Comparison of ENCODE assay signal across 9 cellular contexts in genomic region chr22:31625661-31626426, GRCh38. TPM values are rescaled to one million over a fixed set of nuclear protein-coding genes. Genes with fewer than 3 reads are reported as not detected.
A peak's percentile ranks its signal among the peaks of the same experiment; 100 is the strongest.
DNase-seq lines count a peak whose midpoint lies in the region; ATAC-seq and TF ChIP-seq lines count a peak whose summit lies in the region.
"Had no signal": no experiment of that assay in that cellular context is flagged by ENCODE, and none has a peak within 500 bp of the region (broad histone marks: within the 10 kb centered on the region; RNA-seq: fewer than 3 reads in every experiment).

No MANE protein-coding gene starts in this region.

- peaks cover 92% of the 10 kb centered on the region for H4K20me1 ChIP-seq in BLaER1

- H3K9me3 Mint-ChIP-seq in natural killer cell treated with Interleukin-12 subunit alpha and Interleukin-12 subunit beta and Interleukin-15 and Interleukin-18, amount 100 ng/mL, for 72 hours: no peaks in the 10 kb centered on the region

- TF ChIP-seq POLR2A in Peyer's patch (IDR thresholded peaks at IDR 0.05): no peak

- H3K4me1 Mint-ChIP-seq in natural killer cell treated with Interleukin-12 subunit alpha and Interleukin-12 subunit beta and Interleukin-15 and Interleukin-18, amount 100 ng/mL, for 72 hours (ENCODE audit: low read depth in 2 of 2): peaks cover 21 to 52% of the 10 kb centered on the region in 2 donors

- H3K4me2 ChIP-seq in BLaER1: peak overlapping the region; percentile 89

- ATAC-seq in esophagus mucosa (peak; percentile 8), HG03439 (IDR thresholded peaks at IDR 0.05; ENCODE audit: unreplicated experiment) (no peak), HG02938 (IDR thresholded peaks at IDR 0.05; ENCODE audit: unreplicated experiment) (no peak)
- no peak for ATAC-seq in natural killer cell treated with Interleukin-12 subunit alpha and Interleukin-12 subunit beta and Interleukin-15 and Interleukin-18, amount 100 ng/mL, for 72 hours

- DNase-seq in Peyer's patch (peak in 1 of 3 donors; percentile 59), SIG-M5 (lab: John Stamatoyannopoulos, UW) (no peak), NCI-H1930 (lab: John Stamatoyannopoulos, UW) (no peak)
- no peak for DNase-seq in natural killer cell treated with Interleukin-12 subunit alpha and Interleukin-12 subunit beta and Interleukin-15 and Interleukin-18, amount 100 ng/mL, for 72 hours (ENCODE audit: low spot score)
- DNase-seq: NCI-H2107 had no signal

- TF ChIP-seq CTCF in Peyer's patch (IDR thresholded peaks at IDR 0.05): no peak

- H3K9me3 ChIP-seq in BLaER1 (no peaks in the 10 kb centered on the region), Peyer's patch (no peaks in the 10 kb centered on the region)

- H3K27me3 ChIP-seq in BLaER1: no peaks in the 10 kb centered on the region
- no peaks in the 10 kb centered on the region for H3K27me3 ChIP-seq in Peyer's patch

- H3K4me1 ChIP-seq in BLaER1 (peaks cover 75% of the 10 kb centered on the region), Peyer's patch (peaks cover 0 to 48% (median 8%) of the 10 kb centered on the region in 4 donors)

- H3K4me3 ChIP-seq in BLaER1 (no peak overlapping the region), Peyer's patch (peak overlapping the region in 1 of 4 donors; percentile 14)

- H3K9ac ChIP-seq in BLaER1: peak overlapping the region; percentile 48; the same call in 1 of the 2 replicates

- peak overlapping the region; percentile 67 for H3K27ac ChIP-seq in BLaER1
- peak overlapping the region in 3 of 4 donors; percentile 4 to 49 (median 25) for H3K27ac ChIP-seq in Peyer's patch

- H3K27ac Mint-ChIP-seq in natural killer cell treated with Interleukin-12 subunit alpha and Interleukin-12 subunit beta and Interleukin-15 and Interleukin-18, amount 100 ng/mL, for 72 hours: peak overlapping the region; percentile 55 to 85

- H3K4me3 Mint-ChIP-seq in natural killer cell treated with Interleukin-12 subunit alpha and Interleukin-12 subunit beta and Interleukin-15 and Interleukin-18, amount 100 ng/mL, for 72 hours: no peak overlapping the region

- peaks cover 73% of the 10 kb centered on the region for H3K36me3 ChIP-seq in BLaER1
- peaks cover 0 to 15% (median 0%) of the 10 kb centered on the region in 3 donors for H3K36me3 ChIP-seq in Peyer's patch

- H3K36me3 Mint-ChIP-seq in natural killer cell treated with Interleukin-12 subunit alpha and Interleukin-12 subunit beta and Interleukin-15 and Interleukin-18, amount 100 ng/mL, for 72 hours: no peaks in the 10 kb centered on the region

- H3K27me3 Mint-ChIP-seq in natural killer cell treated with Interleukin-12 subunit alpha and Interleukin-12 subunit beta and Interleukin-15 and Interleukin-18, amount 100 ng/mL, for 72 hours: no peaks in the 10 kb centered on the region

RNA-seq across cellular contexts. Expression of gene PISD, which starts 36.2 kb away (rescaled TPM):
- total RNA-seq in Peyer's patch (10 to 100 TPM; 27.5 to 68.1 (median 61.4) TPM), esophagus mucosa (20.2 TPM)
- total RNA-seq in natural killer cell treated with Interleukin-12 subunit alpha and Interleukin-12 subunit beta and Interleukin-15 and Interleukin-18, amount 100 ng/mL, for 72 hours: 10 to 100 TPM; 66.6 to 87.0 TPM
